Comparison of ENCODE assay signal across 8 cellular contexts in the genomic region with DNA sequence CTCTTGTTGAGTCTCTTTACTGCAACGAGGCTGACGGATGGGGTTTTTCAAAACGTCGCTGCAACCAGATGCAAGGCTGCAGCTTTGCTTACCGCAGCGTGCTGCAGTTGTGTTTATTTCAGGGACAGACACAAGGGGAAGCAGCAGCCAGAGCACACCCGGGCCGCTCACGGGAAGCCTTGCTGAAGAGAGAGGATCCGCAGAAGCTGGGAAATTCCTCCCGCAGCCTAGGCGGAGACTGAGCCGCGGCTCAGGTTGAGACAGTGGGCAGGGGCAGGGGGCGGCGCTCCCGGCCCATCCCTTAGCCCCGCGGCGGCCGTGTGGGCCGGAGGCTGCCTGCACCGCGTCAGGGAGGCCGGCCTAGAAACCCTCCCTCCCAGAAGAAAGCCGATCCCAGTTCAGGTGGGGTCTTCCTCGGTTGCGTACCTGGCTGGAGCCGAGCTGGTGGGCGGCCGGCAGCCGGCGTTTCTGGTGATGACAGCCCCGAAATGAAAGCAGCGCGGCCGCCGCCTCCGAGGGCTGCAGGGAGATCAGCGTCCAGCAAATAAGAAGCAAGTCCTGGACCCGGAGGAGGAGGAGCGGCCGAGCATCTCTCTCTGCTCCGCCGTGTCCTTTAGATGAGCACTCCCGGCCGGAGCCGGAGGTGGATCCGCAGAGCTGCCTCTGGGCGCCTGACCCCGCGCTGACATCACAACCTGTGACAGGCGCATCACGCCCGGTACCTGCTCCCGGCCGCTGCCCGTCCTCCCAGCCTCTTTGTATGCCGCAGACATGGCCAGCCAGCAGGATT.
DNase-seq lines count a peak whose midpoint lies in the region; ATAC-seq and TF ChIP-seq lines count a peak whose summit lies in the region.

A gene (plus strand): TSS at position 750 of the 790 bp plus-strand sequence. CDS start 22 bp downstream, at position 772.

- peak within 1 kb of the TSS; percentile 68 to 89 for H3K27ac ChIP-seq in coronary artery

- peak; percentile 27 for DNase-seq in NCI-H2171 treated with DMSO at 0.1 percent for 48 hours (lab: John Stamatoyannopoulos, UW)
- DNase-seq in NCI-H2171 (lab: John Stamatoyannopoulos, UW) = no peak
- peak; percentile 55 for DNase-seq in NCI-H2196 (lab: John Stamatoyannopoulos, UW; ENCODE audit: unreplicated experiment)
- peak; percentile 20 to 28 for DNase-seq in activated CD4-positive, alpha-beta T cell treated with anti-CD3 and anti-CD28 coated beads for 4 hours
- DNase-seq in coronary artery (ENCODE audit: low spot score) = peak; percentile 84
- DNase-seq in left kidney (ENCODE audit: low read depth, low spot score) = peak; percentile 92
- peak; percentile 26 for DNase-seq in stimulated activated CD4-positive, alpha-beta T cell treated with anti-CD3 and anti-CD28 coated beads, Interleukin-1b, Interleukin-23, amount 100 ng/mL, for 48 hours

- TF ChIP-seq CTCF in coronary artery (IDR thresholded peaks at IDR 0.05) = no peak

- peak within 1 kb of the TSS; percentile 88 for H3K4me3 ChIP-seq in coronary artery

- peak; percentile 82 for ATAC-seq in HG02943 (IDR thresholded peaks at IDR 0.05; ENCODE audit: low read depth, unreplicated experiment)
